34 cellular contexts compared by ENCODE assay signal in genomic region chr5:35339006-35339405, GRCh38.
"Had no signal": no experiment of that assay in that cellular context is flagged by ENCODE, and none has a peak within 500 bp of the region (broad histone marks: within the 10 kb centered on the region; RNA-seq: fewer than 3 reads in every experiment).

No MANE protein-coding gene starts in this region.

- H3K27ac Mint-ChIP-seq: activated CD4-positive, alpha-beta T cell treated with anti-CD3 and anti-CD28 coated beads for 36 hours; activated CD4-positive, alpha-beta T cell treated with anti-CD3 and anti-CD28 coated beads, Interleukin-2, amount 10 ng/mL, durations not matched to agents 7 days and 5 days; activated CD8-positive, alpha-beta T cell treated with anti-CD3 and anti-CD28 coated beads, Interleukin-2, amount 10 ng/mL, durations not matched to agents 7 days and 5 days; activated naive CD4-positive, alpha-beta T cell treated with anti-CD3 and anti-CD28 coated beads, Interleukin-2, amount 50 U/mL, for 72 hours; activated T-cell treated with anti-CD3 and anti-CD28 coated beads, Interleukin-2, amount 50 U/mL, for 24 hours; activated T-helper 2 cell treated with anti-CD3 and anti-CD28 coated beads, Interferon-gamma antibody, Interleukin-2, Interleukin-4, amounts not matched to agents 10 μg/mL and 5 μg/mL and 100 μg/mL, durations not matched to agents 14 hours and 24 hours and 36 hours; T-helper 1 cell treated with Interleukin-12 subunit alpha and Interleukin-12 subunit beta and Interleukin-4 antibody, amounts not matched to agents 30 μg/mL and 1 μg/mL, for 36 hours; T-helper 2 cell treated with Interferon-gamma antibody and Interleukin-4, amounts not matched to agents 5 μg/mL and 100 μg/mL, for 36 hours had no signal

- FAIRE-seq: astrocyte, TTC549 had no signal

- H3K4me2 ChIP-seq: SK-N-SH had no signal

- H3K9ac ChIP-seq: SK-N-SH had no signal

- ATAC-seq: activated CD4-positive, alpha-beta T cell treated with anti-CD3 and anti-CD28 coated beads for 36 hours; activated CD4-positive, CD25-positive, alpha-beta regulatory T cell treated with anti-CD3 and anti-CD28 coated beads, Interleukin-2, amount 50 U/mL, for 24 hours; activated CD8-positive, alpha-beta T cell treated with anti-CD3 and anti-CD28 coated beads, Interleukin-2, amount 10 ng/mL, durations not matched to agents 7 days and 5 days; activated naive CD4-positive, alpha-beta T cell treated with anti-CD3 and anti-CD28 coated beads, Interleukin-2, amount 50 U/mL, for 72 hours; body of pancreas; PC-3 had no signal

- DNase-seq: activated CD4-positive, alpha-beta T cell treated with anti-CD3 and anti-CD28 coated beads for 36 hours; activated CD4-positive, alpha-beta T cell treated with anti-CD3 and anti-CD28 coated beads, Interleukin-2, amount 10 ng/mL, durations not matched to agents 7 days and 5 days; activated CD4-positive, alpha-beta T cell treated with anti-CD3 and anti-CD28 coated beads, Interleukin-2, amount 50 U/mL, for 48 hours; activated CD8-positive, alpha-beta T cell treated with anti-CD3 and anti-CD28 coated beads, Interleukin-2, amount 10 ng/mL, durations not matched to agents 7 days and 5 days; activated gamma-delta T cell; activated naive CD4-positive, alpha-beta T cell treated with Interleukin-2 at 50 U/mL for 16 hours; activated T-cell treated with anti-CD3 and anti-CD28 coated beads, Interleukin-2, amount 50 U/mL, for 24 hours; adrenal gland; body of pancreas; MM.1S; MV-4-11; NCI-H1092; NCI-H1436 treated with DMSO at 0.1 percent for 48 hours; NCI-H1694 treated with DMSO at 0.1 percent for 48 hours; NCI-H2029; NCI-H2171; NCI-H510A; NCI-H526; NCI-H748 treated with DMSO at 0.1 percent for 48 hours; NK-92 treated with Interleukin-12 subunit alpha and Interleukin-12 subunit beta, amount 100 ng/mL, for 24 hours; PC-3; Peyer's patch; RPMI8226; SHP77 treated with DMSO at 0.1 percent for 48 hours; SK-N-SH had no signal

- H3K4me3 Mint-ChIP-seq: activated CD4-positive, alpha-beta T cell treated with anti-CD3 and anti-CD28 coated beads for 36 hours; activated CD4-positive, alpha-beta T cell treated with anti-CD3 and anti-CD28 coated beads, Interleukin-2, amount 10 ng/mL, durations not matched to agents 7 days and 5 days; activated CD8-positive, alpha-beta T cell treated with anti-CD3 and anti-CD28 coated beads, Interleukin-2, amount 10 ng/mL, durations not matched to agents 7 days and 5 days; activated T-cell treated with anti-CD3 and anti-CD28 coated beads, Interleukin-2, amount 50 U/mL, for 24 hours; T-helper 1 cell treated with Interleukin-12 subunit alpha and Interleukin-12 subunit beta and Interleukin-4 antibody, amounts not matched to agents 30 μg/mL and 1 μg/mL, for 36 hours; T-helper 2 cell treated with Interferon-gamma antibody and Interleukin-4, amounts not matched to agents 5 μg/mL and 100 μg/mL, for 36 hours had no signal

- H3K4me1 ChIP-seq: adrenal gland, breast epithelium, Peyer's patch, SJSA1 had no signal

- H3K4me3 ChIP-seq: adrenal gland, body of pancreas, breast epithelium, Peyer's patch, SJSA1 had no signal

- H3K27me3 ChIP-seq: adrenal gland, body of pancreas, breast epithelium, Peyer's patch, SJSA1 had no signal

- H3K9me2 ChIP-seq: SK-N-SH had no signal

- H3K36me3 ChIP-seq: adrenal gland, breast epithelium, Peyer's patch, SJSA1 had no signal

- H3K27ac ChIP-seq: adrenal gland, breast epithelium, Peyer's patch, SJSA1 had no signal

- H3K9me3 ChIP-seq: adrenal gland, body of pancreas, breast epithelium, Peyer's patch, SJSA1, SK-N-SH had no signal

- H3K4me1 Mint-ChIP-seq: activated CD4-positive, alpha-beta T cell treated with anti-CD3 and anti-CD28 coated beads for 36 hours; activated CD4-positive, alpha-beta T cell treated with anti-CD3 and anti-CD28 coated beads, Interleukin-2, amount 10 ng/mL, durations not matched to agents 7 days and 5 days had no signal

- H3K36me3 Mint-ChIP-seq: activated naive CD4-positive, alpha-beta T cell treated with anti-CD3 and anti-CD28 coated beads, Interleukin-2, amount 50 U/mL, for 72 hours had no signal

- H3K9me3 Mint-ChIP-seq: activated CD4-positive, alpha-beta T cell treated with anti-CD3 and anti-CD28 coated beads, Interleukin-2, amount 10 ng/mL, durations not matched to agents 7 days and 5 days; activated T-helper 2 cell treated with anti-CD3 and anti-CD28 coated beads, Interferon-gamma antibody, Interleukin-2, Interleukin-4, amounts not matched to agents 10 μg/mL and 5 μg/mL and 100 μg/mL, durations not matched to agents 14 hours and 24 hours and 36 hours; T-helper 1 cell treated with Interleukin-12 subunit alpha and Interleukin-12 subunit beta and Interleukin-4 antibody, amounts not matched to agents 30 μg/mL and 1 μg/mL, for 36 hours; T-helper 2 cell treated with Interferon-gamma antibody and Interleukin-4, amounts not matched to agents 5 μg/mL and 100 μg/mL, for 36 hours had no signal
